Comparison of ENCODE assay signal across 37 cellular contexts in the genomic region with DNA sequence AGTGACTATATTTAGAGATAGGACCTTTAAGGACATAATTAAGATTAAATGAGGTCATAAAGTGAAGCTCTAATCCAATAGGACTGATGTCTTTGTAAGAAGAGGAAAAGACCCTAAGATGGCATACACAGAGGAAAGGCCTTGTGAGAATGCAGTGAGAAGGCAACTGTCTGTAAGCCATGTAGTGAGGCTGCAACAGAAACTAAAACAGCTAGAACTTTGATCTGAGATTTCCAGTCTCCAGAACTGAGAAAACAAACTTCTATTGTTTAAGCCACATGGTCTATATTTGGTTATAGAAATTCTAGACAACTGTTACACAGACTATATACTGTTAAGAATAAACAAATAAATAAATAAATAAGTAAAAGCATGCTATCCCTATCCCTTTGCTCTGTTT.
"Had no signal": no experiment of that assay in that cellular context is flagged by ENCODE, and none has a peak within 500 bp of the region (broad histone marks: within the 10 kb centered on the region; RNA-seq: fewer than 3 reads in every experiment).

No MANE protein-coding gene starts in this region.

- H3K4me3 Mint-ChIP-seq: activated naive CD4-positive, alpha-beta T cell treated with anti-CD3 and anti-CD28 coated beads for 36 hours; activated naive CD4-positive, alpha-beta T cell treated with anti-CD3 and anti-CD28 coated beads, Interleukin-2, amount 10 ng/mL, durations not matched to agents 7 days and 5 days; activated naive CD4-positive, alpha-beta T cell treated with anti-CD3 and anti-CD28 coated beads, Interleukin-2, amount 50 U/mL, for 24 hours; activated naive CD8-positive, alpha-beta T cell; activated naive CD8-positive, alpha-beta T cell treated with anti-CD3 and anti-CD28 coated beads for 36 hours; activated naive CD8-positive, alpha-beta T cell treated with anti-CD3 and anti-CD28 coated beads, Interleukin-2, amount 10 ng/mL, durations not matched to agents 7 days and 5 days; activated naive CD8-positive, alpha-beta T cell treated with anti-CD3 and anti-CD28 coated beads, Interleukin-2, amount 50 U/mL, for 24 hours; activated T-cell treated with anti-CD3 and anti-CD28 coated beads, Interleukin-2, amount 50 U/mL, for 24 hours; activated T-cell treated with anti-CD3 and anti-CD28 coated beads, Interleukin-2, amount 50 U/mL, for 4 hours; activated T-cell treated with anti-CD3 and anti-CD28 coated beads, Interleukin-2, amount 50 U/mL, for 72 hours; activated T-helper 1 cell treated with anti-CD3 and anti-CD28 coated beads, Interleukin-12 subunit alpha, Interleukin-12 subunit beta, Interleukin-2, Interleukin-4 antibody, amounts not matched to agents 30 ng/mL and 10 ng/mL and 1 ng/mL, durations not matched to agents 14 hours and 24 hours and 36 hours; brain; central memory CD8-positive, alpha-beta T cell had no signal

- H3K27me3 Mint-ChIP-seq: activated naive CD4-positive, alpha-beta T cell treated with anti-CD3 and anti-CD28 coated beads, Interleukin-2, amount 10 ng/mL, durations not matched to agents 7 days and 5 days; activated naive CD4-positive, alpha-beta T cell treated with anti-CD3 and anti-CD28 coated beads, Interleukin-2, amount 50 U/mL, for 24 hours; activated naive CD8-positive, alpha-beta T cell; activated naive CD8-positive, alpha-beta T cell treated with anti-CD3 and anti-CD28 coated beads for 36 hours; activated naive CD8-positive, alpha-beta T cell treated with anti-CD3 and anti-CD28 coated beads, Interleukin-2, amount 10 ng/mL, durations not matched to agents 7 days and 5 days; activated naive CD8-positive, alpha-beta T cell treated with anti-CD3 and anti-CD28 coated beads, Interleukin-2, amount 50 U/mL, for 24 hours; activated T-cell treated with anti-CD3 and anti-CD28 coated beads, Interleukin-2, amount 50 U/mL, for 24 hours; brain; central memory CD8-positive, alpha-beta T cell had no signal

- H3K27me3 ChIP-seq: adrenal gland, ascending aorta, body of pancreas, brain microvascular endothelial cell, breast epithelium, cardiac muscle cell had no signal

- H3K27ac Mint-ChIP-seq: activated naive CD4-positive, alpha-beta T cell treated with anti-CD3 and anti-CD28 coated beads for 36 hours; activated naive CD4-positive, alpha-beta T cell treated with anti-CD3 and anti-CD28 coated beads, Interleukin-2, amount 10 ng/mL, durations not matched to agents 7 days and 5 days; activated naive CD4-positive, alpha-beta T cell treated with anti-CD3 and anti-CD28 coated beads, Interleukin-2, amount 50 U/mL, for 24 hours; activated naive CD4-positive, alpha-beta T cell treated with anti-CD3 and anti-CD28 coated beads, Interleukin-2, amount 50 U/mL, for 72 hours; activated naive CD8-positive, alpha-beta T cell; activated naive CD8-positive, alpha-beta T cell treated with anti-CD3 and anti-CD28 coated beads for 36 hours; activated naive CD8-positive, alpha-beta T cell treated with anti-CD3 and anti-CD28 coated beads, Interleukin-2, amount 10 ng/mL, durations not matched to agents 7 days and 5 days; activated naive CD8-positive, alpha-beta T cell treated with anti-CD3 and anti-CD28 coated beads, Interleukin-2, amount 50 U/mL, for 24 hours; activated T-cell treated with anti-CD3 and anti-CD28 coated beads, Interleukin-2, amount 50 U/mL, for 24 hours; activated T-cell treated with anti-CD3 and anti-CD28 coated beads, Interleukin-2, amount 50 U/mL, for 72 hours; activated T-helper 1 cell treated with anti-CD3 and anti-CD28 coated beads, Interleukin-12 subunit alpha, Interleukin-12 subunit beta, Interleukin-2, Interleukin-4 antibody, amounts not matched to agents 30 ng/mL and 10 ng/mL and 1 ng/mL, durations not matched to agents 14 hours and 24 hours and 36 hours; activated T-helper 2 cell treated with anti-CD3 and anti-CD28 coated beads, Interferon-gamma antibody, Interleukin-2, Interleukin-4, amounts not matched to agents 10 μg/mL and 5 μg/mL and 100 μg/mL, durations not matched to agents 14 hours and 24 hours and 36 hours; brain had no signal

- H3K4me1 ChIP-seq: adrenal gland, ascending aorta, body of pancreas, breast epithelium had no signal

- H3K27ac ChIP-seq: adrenal gland, ascending aorta, body of pancreas, brain microvascular endothelial cell, breast epithelium, cardiac muscle cell had no signal

- DNase-seq: activated effector memory CD4-positive, alpha-beta T cell treated with anti-CD3 and anti-CD28 coated beads, Interleukin-2, amount 50 U/mL, for 16 hours; activated effector memory CD4-positive, alpha-beta T cell treated with Interleukin-2 at 50 U/mL for 16 hours; activated gamma-delta T cell; activated gamma-delta T cell treated with Interleukin-2 at 50 U/mL for 16 hours; activated naive CD4-positive, alpha-beta T cell; activated naive CD4-positive, alpha-beta T cell treated with anti-CD3 and anti-CD28 coated beads for 36 hours; activated naive CD4-positive, alpha-beta T cell treated with anti-CD3 and anti-CD28 coated beads, Interleukin-2, amount 10 ng/mL, durations not matched to agents 7 days and 5 days; activated naive CD4-positive, alpha-beta T cell treated with anti-CD3 and anti-CD28 coated beads, Interleukin-2, amount 50 U/mL, for 16 hours; activated naive CD4-positive, alpha-beta T cell treated with Interleukin-2 at 50 U/mL for 16 hours; activated naive CD8-positive, alpha-beta T cell treated with anti-CD3 and anti-CD28 coated beads for 36 hours; activated naive CD8-positive, alpha-beta T cell treated with anti-CD3 and anti-CD28 coated beads, Interleukin-2, amount 10 ng/mL, durations not matched to agents 7 days and 5 days; activated naive CD8-positive, alpha-beta T cell treated with anti-CD3 and anti-CD28 coated beads, Interleukin-2, amount 50 U/mL, for 24 hours; activated T-cell treated with anti-CD3 and anti-CD28 coated beads, Interleukin-2, amount 50 U/mL, for 1 hour; activated T-cell treated with anti-CD3 and anti-CD28 coated beads, Interleukin-2, amount 50 U/mL, for 24 hours; activated T-cell treated with anti-CD3 and anti-CD28 coated beads, Interleukin-2, amount 50 U/mL, for 4 hours; activated T-cell treated with anti-CD3 and anti-CD28 coated beads, Interleukin-2, amount 50 U/mL, for 48 hours; activated T-cell treated with anti-CD3 and anti-CD28 coated beads, Interleukin-2, amount 50 U/mL, for 72 hours; adrenal gland; amniotic stem cell; amygdala; anterior cingulate cortex; aorta; body of pancreas; brain microvascular endothelial cell; caudate nucleus; central memory CD4-positive, alpha-beta T cell; cerebellar nuclear complex had no signal

- H3K4me3 ChIP-seq: adrenal gland, ascending aorta, body of pancreas, breast epithelium, cardiac muscle cell had no signal

- ATAC-seq: activated naive CD4-positive, alpha-beta T cell treated with anti-CD3 and anti-CD28 coated beads, Interleukin-2, amount 50 U/mL, for 72 hours; activated naive CD8-positive, alpha-beta T cell treated with anti-CD3 and anti-CD28 coated beads, Interleukin-2, amount 50 U/mL, for 24 hours; activated T-cell treated with anti-CD3 and anti-CD28 coated beads, Interleukin-2, amount 50 U/mL, for 4 hours; activated T-cell treated with anti-CD3 and anti-CD28 coated beads, Interleukin-2, amount 50 U/mL, for 72 hours; body of pancreas had no signal

- H3K36me3 Mint-ChIP-seq: activated naive CD4-positive, alpha-beta T cell treated with anti-CD3 and anti-CD28 coated beads, Interleukin-2, amount 10 ng/mL, durations not matched to agents 7 days and 5 days; activated naive CD4-positive, alpha-beta T cell treated with anti-CD3 and anti-CD28 coated beads, Interleukin-2, amount 50 U/mL, for 24 hours; activated naive CD8-positive, alpha-beta T cell; activated naive CD8-positive, alpha-beta T cell treated with anti-CD3 and anti-CD28 coated beads for 36 hours; activated naive CD8-positive, alpha-beta T cell treated with anti-CD3 and anti-CD28 coated beads, Interleukin-2, amount 10 ng/mL, durations not matched to agents 7 days and 5 days; brain had no signal

- H3K4me1 Mint-ChIP-seq: activated naive CD4-positive, alpha-beta T cell treated with anti-CD3 and anti-CD28 coated beads, Interleukin-2, amount 10 ng/mL, durations not matched to agents 7 days and 5 days; activated naive CD4-positive, alpha-beta T cell treated with anti-CD3 and anti-CD28 coated beads, Interleukin-2, amount 50 U/mL, for 24 hours; activated naive CD8-positive, alpha-beta T cell treated with anti-CD3 and anti-CD28 coated beads for 36 hours; activated naive CD8-positive, alpha-beta T cell treated with anti-CD3 and anti-CD28 coated beads, Interleukin-2, amount 10 ng/mL, durations not matched to agents 7 days and 5 days; activated naive CD8-positive, alpha-beta T cell treated with anti-CD3 and anti-CD28 coated beads, Interleukin-2, amount 50 U/mL, for 24 hours; brain; central memory CD8-positive, alpha-beta T cell had no signal

- H3K9me3 ChIP-seq: adrenal gland, ascending aorta, body of pancreas had no signal

- H3K36me3 ChIP-seq: adrenal gland, ascending aorta, brain microvascular endothelial cell, breast epithelium, cardiac muscle cell had no signal
